In the genomic region with DNA sequence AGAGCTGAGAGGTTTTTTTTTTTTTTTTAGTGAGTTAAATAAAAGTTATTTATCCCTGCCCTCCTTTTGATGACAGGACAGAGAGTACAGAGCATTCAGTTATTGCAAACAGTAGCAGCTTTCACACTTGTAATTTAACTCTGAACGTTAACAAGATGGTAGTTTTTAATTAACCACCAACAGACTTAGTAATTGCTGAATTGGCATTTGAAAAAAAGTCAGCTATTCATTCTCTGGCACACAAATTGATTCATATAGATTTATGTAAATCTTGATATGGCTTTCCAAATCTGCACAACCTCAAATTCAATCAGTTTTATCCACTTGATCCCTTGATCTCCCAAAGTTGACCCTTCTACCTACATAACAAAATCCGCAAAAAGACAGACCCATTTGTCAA, we compare ENCODE assay signal across 1 cellular context.
TF ChIP-seq lines count a peak whose summit lies in the region.

No MANE protein-coding gene starts in this region.

TF ChIP-seq in IMR-90, 13 proteins besides CTCF, POLR2A, EP300 and RAD21 (continued from another document):
- TF ChIP-seq, protein P1, sequence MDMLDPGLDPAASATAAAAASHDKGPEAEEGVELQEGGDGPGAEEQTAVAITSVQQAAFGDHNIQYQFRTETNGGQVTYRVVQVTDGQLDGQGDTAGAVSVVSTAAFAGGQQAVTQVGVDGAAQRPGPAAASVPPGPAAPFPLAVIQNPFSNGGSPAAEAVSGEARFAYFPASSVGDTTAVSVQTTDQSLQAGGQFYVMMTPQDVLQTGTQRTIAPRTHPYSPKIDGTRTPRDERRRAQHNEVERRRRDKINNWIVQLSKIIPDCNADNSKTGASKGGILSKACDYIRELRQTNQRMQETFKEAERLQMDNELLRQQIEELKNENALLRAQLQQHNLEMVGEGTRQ (IDR thresholded peaks at IDR 0.05; ENCODE audit: low read depth, low read length) = no peak
TF ChIP-seq in IMR-90: peak in this region for 1.
